In the genomic region with DNA sequence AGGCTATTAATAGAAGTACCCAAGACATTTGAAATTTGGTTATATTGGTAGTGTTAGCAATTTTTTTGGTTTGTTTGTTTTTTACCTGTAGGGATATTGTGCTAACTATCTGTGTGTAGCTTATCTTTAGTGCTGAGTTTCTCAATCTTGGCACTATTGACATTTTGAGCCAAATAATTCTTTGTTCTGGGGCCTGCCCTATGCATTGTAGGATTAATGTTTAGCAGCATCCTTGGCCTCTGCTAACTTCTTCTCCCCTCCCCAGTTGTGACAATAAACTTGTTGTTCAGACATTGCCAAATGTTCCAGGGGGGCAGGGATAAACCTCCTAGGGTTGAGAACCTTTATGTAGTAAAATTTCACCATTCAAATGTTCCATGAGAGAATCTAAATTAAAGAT, we compare ENCODE assay signal across 10 cellular contexts.
"Had no signal": no experiment of that assay in that cellular context is flagged by ENCODE, and none has a peak within 500 bp of the region (broad histone marks: within the 10 kb centered on the region; RNA-seq: fewer than 3 reads in every experiment).

No MANE protein-coding gene starts in this region.

- DNase-seq: GM23248, GOT3, H7, H9, HCEC 1CT, HFFc6 had no signal

- FAIRE-seq: H1 had no signal

- H3K27ac ChIP-seq: GM23248 had no signal

- H3K9ac ChIP-seq: GM23248 had no signal

- H3K9me3 ChIP-seq: HAP-1 had no signal

- H3K36me3 ChIP-seq: HAP-1 had no signal

- H3K4me3 Mint-ChIP-seq: GM23338, H9, HFFc6 had no signal

- H3K27ac Mint-ChIP-seq: GM23338, H9, HFFc6 had no signal

- H3K4me2 ChIP-seq: GM23338 had no signal

- ATAC-seq: GM23338, HCT116 had no signal

- H3K4me3 ChIP-seq: GM23248, GM23338, HAP-1 had no signal

- H3K9me3 Mint-ChIP-seq: GM23338, H9, HFFc6 had no signal

- H2AFZ ChIP-seq: GM23248, GM23338 had no signal
